1 cellular context compared by ENCODE assay signal in genomic region chr22:42300286-42301071, GRCh38.
TF ChIP-seq lines count a peak whose summit lies in the region.

No MANE protein-coding gene starts in this region.

TF ChIP-seq in GM12878, 131 proteins besides CTCF, POLR2A, EP300 and RAD21 (continued from another document):
- TF ChIP-seq, protein P1, sequence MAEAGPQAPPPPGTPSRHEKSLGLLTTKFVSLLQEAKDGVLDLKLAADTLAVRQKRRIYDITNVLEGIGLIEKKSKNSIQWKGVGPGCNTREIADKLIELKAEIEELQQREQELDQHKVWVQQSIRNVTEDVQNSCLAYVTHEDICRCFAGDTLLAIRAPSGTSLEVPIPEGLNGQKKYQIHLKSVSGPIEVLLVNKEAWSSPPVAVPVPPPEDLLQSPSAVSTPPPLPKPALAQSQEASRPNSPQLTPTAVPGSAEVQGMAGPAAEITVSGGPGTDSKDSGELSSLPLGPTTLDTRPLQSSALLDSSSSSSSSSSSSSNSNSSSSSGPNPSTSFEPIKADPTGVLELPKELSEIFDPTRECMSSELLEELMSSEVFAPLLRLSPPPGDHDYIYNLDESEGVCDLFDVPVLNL (IDR thresholded peaks at IDR 0.05; ENCODE audit: low read depth, low read length), result no peak
- TF ChIP-seq HDGF (IDR thresholded peaks at IDR 0.05) (peak; percentile 58; the same call in 1 of the 2 replicates), CBFB (IDR thresholded peaks at IDR 0.05; ENCODE audit: low read depth) (no peak), EGR1 (IDR thresholded peaks at IDR 0.05; ENCODE audit: borderline replicate concordance in 1 of 2, low read depth in 2 of 2, low read length in 2 of 2) (no peak), SPI1 (IDR thresholded peaks at IDR 0.05; ENCODE audit: borderline replicate concordance, insufficient read depth, low read depth, low read length) (peak; percentile 16; the same call in 1 of the 2 replicates)
